In genomic region chr12:12883369-12884001, GRCh38 we compare ENCODE assay signal across 13 cellular contexts. TPM values are rescaled to one million over a fixed set of nuclear protein-coding genes. Genes with fewer than 3 reads are reported as not detected.
DNase-seq lines count a peak whose midpoint lies in the region; ATAC-seq, FAIRE-seq and TF ChIP-seq lines count a peak whose summit lies in the region.
"Had no signal": no experiment of that assay in that cellular context is flagged by ENCODE, and none has a peak within 500 bp of the region (broad histone marks: within the 10 kb centered on the region; RNA-seq: fewer than 3 reads in every experiment).

No MANE protein-coding gene starts in this region.

- FAIRE-seq in H54 (lab: Jason Lieb, UNC), result no peak

- DNase-seq in NCI-H226 (peak; percentile 83), dermis blood vessel endothelial cell (peak; percentile 65), nephron progenitor cell (no peak), tibial artery (no peak), coronary artery (ENCODE audit: low spot score) (no peak), H54 (ENCODE audit: insufficient read length, low spot score) (no peak)
- DNase-seq: activated CD4-positive, alpha-beta T cell treated with anti-CD3 and anti-CD28 coated beads, Interleukin-2, amount 50 U/mL, for 4 hours; naive thymus-derived CD4-positive, alpha-beta T cell; stimulated activated CD4-positive, alpha-beta T cell treated with anti-CD3 and anti-CD28 coated beads, Interleukin-15, amount 100 ng/mL, for 24 hours; T-cell had no signal

- ATAC-seq in HG02571 (IDR thresholded peaks at IDR 0.05; ENCODE audit: unreplicated experiment), result no peak
- ATAC-seq: naive thymus-derived CD4-positive, alpha-beta T cell; T-cell had no signal

- H3K27ac ChIP-seq in C4-2B (peak overlapping the region; percentile 86), tibial artery (no peak overlapping the region), coronary artery (no peak overlapping the region)

- H3K4me3 Mint-ChIP-seq in nephron progenitor cell, result no peak overlapping the region
- H3K4me3 Mint-ChIP-seq: activated naive CD4-positive, alpha-beta T cell treated with anti-CD3 and anti-CD28 coated beads, Interleukin-2, amount 50 U/mL, for 24 hours; naive thymus-derived CD4-positive, alpha-beta T cell; T-cell had no signal

- H3K9me3 ChIP-seq in tibial artery, result no peaks in the 10 kb centered on the region

- peaks cover 0 to 4% (median 0%) of the 10 kb centered on the region in 4 donors for H3K4me1 ChIP-seq in tibial artery

- H3K27ac Mint-ChIP-seq in nephron progenitor cell, result peak overlapping the region; percentile 22
- H3K27ac Mint-ChIP-seq: activated naive CD4-positive, alpha-beta T cell treated with anti-CD3 and anti-CD28 coated beads, Interleukin-2, amount 50 U/mL, for 24 hours; naive thymus-derived CD4-positive, alpha-beta T cell; T-cell had no signal

- no peaks in the 10 kb centered on the region for H3K36me3 ChIP-seq in tibial artery

- H3K27me3 Mint-ChIP-seq in nephron progenitor cell (ENCODE audit: low read depth, poor library complexity), result peaks cover 49% of the 10 kb centered on the region
- H3K27me3 Mint-ChIP-seq: activated naive CD4-positive, alpha-beta T cell treated with anti-CD3 and anti-CD28 coated beads, Interleukin-2, amount 50 U/mL, for 24 hours had no signal

- no peak for TF ChIP-seq POLR2A in H54 (IDR thresholded peaks at IDR 0.05; ENCODE audit: low read depth, low read length)

- intact Hi-C loops in tibial artery (cut with DNase I; ENCODE audit: low total_unique reads), result loop anchor here (10.0 kb wide), 1 partner anchor 49 kb away; no protein-coding TSS in a partner anchor

- H3K4me3 ChIP-seq in tibial artery, result no peak overlapping the region
- H3K4me3 ChIP-seq in coronary artery, result no peak overlapping the region

- H3K36me3 Mint-ChIP-seq in nephron progenitor cell (ENCODE audit: low read depth), result no peaks in the 10 kb centered on the region
- H3K36me3 Mint-ChIP-seq: activated naive CD4-positive, alpha-beta T cell treated with anti-CD3 and anti-CD28 coated beads, Interleukin-2, amount 50 U/mL, for 24 hours; naive thymus-derived CD4-positive, alpha-beta T cell; T-cell had no signal

- H3K9me3 Mint-ChIP-seq in nephron progenitor cell, result no peaks in the 10 kb centered on the region
- H3K9me3 Mint-ChIP-seq: activated naive CD4-positive, alpha-beta T cell treated with anti-CD3 and anti-CD28 coated beads, Interleukin-2, amount 50 U/mL, for 24 hours; naive thymus-derived CD4-positive, alpha-beta T cell; T-cell had no signal

- peaks cover 27% of the 10 kb centered on the region for H3K4me1 Mint-ChIP-seq in nephron progenitor cell

- H3K27me3 ChIP-seq in tibial artery, result no peaks in the 10 kb centered on the region

- TF ChIP-seq CTCF in C4-2B (conservative IDR thresholded peaks at IDR 0.05) (no peak), nephron progenitor cell (IDR thresholded peaks at IDR 0.05) (no peak), tibial artery (IDR thresholded peaks at IDR 0.05) (no peak), coronary artery (IDR thresholded peaks at IDR 0.05) (no peak)

RNA-seq across cellular contexts. Expression of gene GPRC5A, which starts 7.9 kb away (rescaled TPM):
- 3.2 and 10.7 TPM in 2 replicates for total RNA-seq in dermis blood vessel endothelial cell

Comparison
In these comparisons a context has a peak if more than half of its experiments do, and no peak if none do; other contexts are left out.
1. DNase-seq: peak in NCI-H226 (single experiment) and dermis blood vessel endothelial cell (single experiment); none in nephron progenitor cell (single experiment), tibial artery (0 of 2), coronary artery (single experiment) and H54 (single experiment).